In genomic region chr21:34834852-34835501, GRCh38 we compare ENCODE assay signal across 15 cellular contexts.
A peak's percentile ranks its signal among the peaks of the same experiment; 100 is the strongest.
DNase-seq lines count a peak whose midpoint lies in the region; ATAC-seq, FAIRE-seq and TF ChIP-seq lines count a peak whose summit lies in the region.
"Had no signal": no experiment of that assay in that cellular context is flagged by ENCODE, and none has a peak within 500 bp of the region (broad histone marks: within the 10 kb centered on the region; RNA-seq: fewer than 3 reads in every experiment).

No MANE protein-coding gene starts in this region.

- no peak for TF ChIP-seq POLR2A in endothelial cell of umbilical vein (IDR thresholded peaks at IDR 0.05; ENCODE audit: low read depth, low read length)

- H3K27me3 ChIP-seq in PC-9 (ENCODE audit: insufficient read depth, low read depth) (no peaks in the 10 kb centered on the region), endothelial cell of umbilical vein (ENCODE audit: control insufficient read depth in 2 of 2, insufficient read depth in 2 of 2, low read length in 2 of 2) (no peaks in the 10 kb centered on the region)
- H3K27me3 ChIP-seq: colonic mucosa had no signal

- TF ChIP-seq CTCF in PC-9 (conservative IDR thresholded peaks at IDR 0.05) (no peak), endothelial cell of umbilical vein (IDR thresholded peaks at IDR 0.05; ENCODE audit: extremely low read depth in 1 of 2, insufficient read depth in 1 of 2, low read depth in 1 of 2, low read length in 2 of 2) (no peak)

- H3K36me3 ChIP-seq in PC-9 (ENCODE audit: low read depth) = peaks cover 50% of the 10 kb centered on the region
- H3K36me3 ChIP-seq in endothelial cell of umbilical vein (ENCODE audit: control insufficient read depth in 2 of 2, extremely low read depth in 1 of 2, insufficient read depth in 2 of 2, low read length in 2 of 2) = peaks cover 0 to 2% of the 10 kb centered on the region in 2 experiments

- H3K4me2 ChIP-seq in PC-9 = peak overlapping the region; percentile 54
- no peak overlapping the region for H3K4me2 ChIP-seq in endothelial cell of umbilical vein (ENCODE audit: insufficient read depth, low read length)

- H3K9me2 ChIP-seq in PC-9 (ENCODE audit: insufficient read depth) = no peaks in the 10 kb centered on the region

- BruUV-seq in PC-9 (replicated peaks; lab: Mats Ljungman, UMichigan) = no TSS peak
- BruUV-seq in endothelial cell of umbilical vein (replicated peaks; lab: Mats Ljungman, UMichigan) = no TSS peak

- dilution Hi-C loops in endothelial cell of umbilical vein (cut with MboI; ENCODE audit: extremely low pct_ligation_motif_present, low sequenced_read_pairs) = no loop called here

- H3K4me3 ChIP-seq in PC-9 (no peak overlapping the region), endothelial cell of umbilical vein (replicated peaks in 1 of 3; ENCODE audit: insufficient read depth in 1 of 3, low read depth in 1 of 3, low read length in 3 of 3) (no peak overlapping the region)
- H3K4me3 ChIP-seq: colonic mucosa, mucosa of descending colon had no signal

- H3K4me3 Mint-ChIP-seq in stimulated activated naive CD8-positive, alpha-beta T cell treated with anti-CD3 and anti-CD28 coated beads, Interleukin-15, amount 100 ng/mL, for 72 hours = peak overlapping the region; percentile 17 to 53

- peak overlapping the region; percentile 96 for H3K27ac ChIP-seq in PC-9
- peak overlapping the region; percentile 78 for H3K27ac ChIP-seq in endothelial cell of umbilical vein (ENCODE audit: insufficient read depth, low read depth, low read length)
- H3K27ac ChIP-seq: colonic mucosa had no signal

- H3K9ac ChIP-seq in endothelial cell of umbilical vein (replicated peaks; ENCODE audit: extremely low read depth, insufficient read depth, low read length) = no peak overlapping the region

- peak; percentile 66 for ATAC-seq in stimulated activated naive CD8-positive, alpha-beta T cell treated with anti-CD3 and anti-CD28 coated beads, Interleukin-15, amount 100 ng/mL, for 72 hours
- ATAC-seq in GM21529 (IDR thresholded peaks at IDR 0.05; ENCODE audit: unreplicated experiment) = no peak
- ATAC-seq: mucosa of descending colon had no signal

- H3K4me1 ChIP-seq in PC-9 (replicated peaks; ENCODE audit: insufficient read depth) (peaks cover 51% of the 10 kb centered on the region), endothelial cell of umbilical vein (ENCODE audit: control insufficient read depth, extremely low read depth, insufficient read depth, low read length) (peaks cover 30% of the 10 kb centered on the region)
- H3K4me1 ChIP-seq: colonic mucosa had no signal

- H3K4me1 Mint-ChIP-seq in stimulated activated naive CD8-positive, alpha-beta T cell treated with anti-CD3 and anti-CD28 coated beads, Interleukin-15, amount 100 ng/mL, for 72 hours = peaks cover 46% of the 10 kb centered on the region

- intact Hi-C loops in PC-9 (cut with micrococcal nuclease; ENCODE audit: unreplicated experiment) (no loop called here), endothelial cell of umbilical vein (cut with micrococcal nuclease) (no loop called here)

- CTCF ChIA-PET in PC-9 (lab: Charles Lee) (no interaction called here), endothelial cell of umbilical vein (lab: Charles Lee) (interaction anchor here (1.6 to 2.6 kb wide), 2 partner anchors 12 to 89 kb away, joined by 5 to 26 read pairs; no protein-coding TSS in a partner anchor)

- H3K9me3 Mint-ChIP-seq in stimulated activated naive CD8-positive, alpha-beta T cell treated with anti-CD3 and anti-CD28 coated beads, Interleukin-15, amount 100 ng/mL, for 72 hours = no peaks in the 10 kb centered on the region

- DNase-seq in NCI-H2171 treated with DMSO at 0.1 percent for 48 hours (lab: John Stamatoyannopoulos, UW) (peak; percentile 24), NCI-H2171 (lab: John Stamatoyannopoulos, UW) (no peak), PC-9 (no peak), endothelial cell of umbilical vein (ENCODE audit: low read depth, low spot score) (no peak), RKO (ENCODE audit: low spot score) (no peak), NCI-H1436 (lab: John Stamatoyannopoulos, UW) (no peak)
- peak in 1 of 2 donors; percentile 25 for DNase-seq in stimulated activated naive CD8-positive, alpha-beta T cell treated with anti-CD3 and anti-CD28 coated beads, Interleukin-15, amount 100 ng/mL, for 72 hours
- DNase-seq: 8988T, colonic mucosa, GDM1, hippocampal formation, mucosa of descending colon, NCI-H187, SHP77 treated with DMSO at 0.1 percent for 48 hours had no signal

- FAIRE-seq in endothelial cell of umbilical vein (lab: Jason Lieb, UNC) = no peak

- no peaks in the 10 kb centered on the region for H4K20me1 ChIP-seq in PC-9 (ENCODE audit: insufficient read depth)
- H4K20me1 ChIP-seq in endothelial cell of umbilical vein (replicated peaks; ENCODE audit: control insufficient read depth, extremely low read depth, insufficient read depth, low read length) = no peaks in the 10 kb centered on the region

- H3K9me3 ChIP-seq in PC-9 (ENCODE audit: insufficient read depth, low read depth) (no peaks in the 10 kb centered on the region), endothelial cell of umbilical vein (replicated peaks; ENCODE audit: control insufficient read depth, insufficient read depth, low read length) (no peaks in the 10 kb centered on the region)
- H3K9me3 ChIP-seq: colonic mucosa, mucosa of descending colon had no signal

- H2AFZ ChIP-seq in PC-9 = no peak overlapping the region
- no peak overlapping the region for H2AFZ ChIP-seq in endothelial cell of umbilical vein (ENCODE audit: low read depth, low read length)

- peak overlapping the region; percentile 17 to 66 for H3K27ac Mint-ChIP-seq in stimulated activated naive CD8-positive, alpha-beta T cell treated with anti-CD3 and anti-CD28 coated beads, Interleukin-15, amount 100 ng/mL, for 72 hours

- H3F3A ChIP-seq in PC-9 (ENCODE audit: insufficient read depth, low read depth) = peaks cover 44% of the 10 kb centered on the region

- POLR2A ChIA-PET in PC-9 (lab: Charles Lee; ENCODE audit: unreplicated experiment) = no interaction called here
- POLR2A ChIA-PET in endothelial cell of umbilical vein (lab: Charles Lee) = interaction anchor here (2.9 kb wide), 1 partner anchor 28 kb away, joined by 8 read pairs; no protein-coding TSS in a partner anchor

- no peaks in the 10 kb centered on the region for H3K27me3 Mint-ChIP-seq in stimulated activated naive CD8-positive, alpha-beta T cell treated with anti-CD3 and anti-CD28 coated beads, Interleukin-15, amount 100 ng/mL, for 72 hours

- no peaks in the 10 kb centered on the region for H3K9me1 ChIP-seq in endothelial cell of umbilical vein (replicated peaks; ENCODE audit: control insufficient read depth, extremely low read depth, insufficient read depth, low read length)

- H3K79me2 ChIP-seq in PC-9 (ENCODE audit: low read depth) (peaks cover 77% of the 10 kb centered on the region), endothelial cell of umbilical vein (ENCODE audit: control insufficient read depth, insufficient read depth, low read length) (peaks cover 33% of the 10 kb centered on the region)

TF ChIP-seq in endothelial cell of umbilical vein, 7 proteins besides CTCF, POLR2A, EP300 and RAD21:
- no peak for TF ChIP-seq JUN (IDR thresholded peaks at IDR 0.05; ENCODE audit: borderline replicate concordance, insufficient read depth, insufficient read length, low read depth)
- no peak for TF ChIP-seq MAX (IDR thresholded peaks at IDR 0.05; ENCODE audit: insufficient read depth, insufficient read length)
- TF ChIP-seq EZH2 (IDR thresholded peaks at IDR 0.05; ENCODE audit: borderline replicate concordance, low read depth, low read length, severe bottlenecking) = no peak
